ENCODE assay signal across 8 cellular contexts in genomic region chr19:32345261-32346207, GRCh38. TPM values are rescaled to one million over a fixed set of nuclear protein-coding genes. Genes with fewer than 3 reads are reported as not detected.
DNase-seq lines count a peak whose midpoint lies in the region; ATAC-seq and TF ChIP-seq lines count a peak whose summit lies in the region.

Gene ZNF507 (plus strand): TSS chr19:32345610. CDS start chr19:32352831, 7,221 bp downstream.

- peaks cover 22% of the 10 kb centered on the region for H3K4me1 ChIP-seq in GM23248 (ENCODE audit: insufficient read depth)
- H3K4me1 ChIP-seq in Karpas-422 (ENCODE audit: low read length): peaks cover 40% of the 10 kb centered on the region

- H3K4me3 Mint-ChIP-seq in stimulated activated naive CD8-positive, alpha-beta T cell treated with anti-CD3 and anti-CD28 coated beads, Interleukin-15, amount 100 ng/mL, for 72 hours: peak within 1 kb of the TSS; percentile 96 to 98

- peaks cover 22% of the 10 kb centered on the region for H3K4me1 Mint-ChIP-seq in stimulated activated naive CD8-positive, alpha-beta T cell treated with anti-CD3 and anti-CD28 coated beads, Interleukin-15, amount 100 ng/mL, for 72 hours

- H3K4me2 ChIP-seq in GM23248 (ENCODE audit: unreplicated experiment): peak within 1 kb of the TSS; percentile 93
- peak within 1 kb of the TSS; percentile 96 for H3K4me2 ChIP-seq in Karpas-422 (ENCODE audit: low read depth, low read length, poor library complexity, severe bottlenecking)
- peak within 1 kb of the TSS; percentile 91 for H3K4me2 ChIP-seq in neural cell (ENCODE audit: low read length)

- in situ Hi-C loops in GM23248 (cut with MboI): loop anchor here (25.0 kb wide), 1 partner anchor 217 kb away; no protein-coding TSS in a partner anchor

- POLR2A ChIA-PET in RWPE1 (lab: Yijun Ruan, JAX; ENCODE audit: low non-redundant PET): interaction anchor here (0.7 to 1.0 kb wide), 2 partner anchors 221 to 440 kb away, joined by 3 read pairs; no protein-coding TSS in a partner anchor

- 5 to 6% methylated on average over 52 to 71 of the region's 72 CpGs for WGBS in GM23248 (ENCODE audit: low coverage in 1 of 2, low lambda C conversion rate in 2 of 2, missing lambda C conversion rate in 2 of 2), 2 experiments

- peak; percentile 89 for ATAC-seq in stimulated activated naive CD8-positive, alpha-beta T cell treated with anti-CD3 and anti-CD28 coated beads, Interleukin-15, amount 100 ng/mL, for 72 hours

- H3K27ac ChIP-seq in GM23248: peak within 1 kb of the TSS; percentile 41
- H3K27ac ChIP-seq in Karpas-422 (ENCODE audit: low read length): peak within 1 kb of the TSS; percentile 40; the same call in 1 of the 2 replicates
- H3K27ac ChIP-seq in RWPE1: peak within 1 kb of the TSS; percentile 76
- H3K27ac ChIP-seq in neural cell (ENCODE audit: low read length): peak within 1 kb of the TSS; percentile 81

- H3K36me3 ChIP-seq in GM23248 (ENCODE audit: low read depth) (0 out of 2 replicates have a peak, but pooled peaks cover 11% of the 10 kb centered on the region), Karpas-422 (ENCODE audit: insufficient read depth, low read length) (peaks cover 33% of the 10 kb centered on the region; the same call in 1 of the 2 replicates), neural cell (ENCODE audit: insufficient read depth, low read length) (peaks cover 5% of the 10 kb centered on the region)

- TF ChIP-seq CTCF in RWPE1 (conservative IDR thresholded peaks at IDR 0.05; ENCODE audit: low read depth) (0 out of 2 replicates have a peak, but pooled peaks have one; percentile 6), fibroblast of villous mesenchyme (IDR thresholded peaks at IDR 0.05; ENCODE audit: insufficient read depth, low read depth, low read length) (no peak), neural cell (IDR thresholded peaks at IDR 0.05; ENCODE audit: poor library complexity, severe bottlenecking) (peak; percentile 48)

- H2AFZ ChIP-seq in GM23248 (peak within 1 kb of the TSS; percentile 97), Karpas-422 (ENCODE audit: low read length) (peak within 1 kb of the TSS; percentile 89), neural cell (ENCODE audit: low read depth, low read length) (peak within 1 kb of the TSS; percentile 97)

- H3K9me3 Mint-ChIP-seq in stimulated activated naive CD8-positive, alpha-beta T cell treated with anti-CD3 and anti-CD28 coated beads, Interleukin-15, amount 100 ng/mL, for 72 hours: no peaks in the 10 kb centered on the region

- H3K9me2 ChIP-seq in GM23248 (ENCODE audit: insufficient read depth) (no peaks in the 10 kb centered on the region), Karpas-422 (replicated peaks; ENCODE audit: insufficient read depth, low read length) (no peaks in the 10 kb centered on the region), neural cell (ENCODE audit: insufficient read depth, low read length) (no peaks in the 10 kb centered on the region)

- TF ChIP-seq EP300 in neural cell (conservative IDR thresholded peaks at IDR 0.05; ENCODE audit: poor library complexity, severe bottlenecking): peak; percentile 10

- H3K4me3 ChIP-seq in GM23248 (peak within 1 kb of the TSS; percentile 96), Karpas-422 (ENCODE audit: low read length) (peak within 1 kb of the TSS; percentile 87), fibroblast of villous mesenchyme (ENCODE audit: low read depth, low read length) (peak within 1 kb of the TSS; percentile 87), neural cell (ENCODE audit: low read length) (peak within 1 kb of the TSS; percentile 92)

- H4K20me1 ChIP-seq in GM23248 (ENCODE audit: insufficient read depth) (peaks cover 3% of the 10 kb centered on the region; the same call in 1 of the 2 replicates), Karpas-422 (ENCODE audit: insufficient read depth, low read depth, low read length) (no peaks in the 10 kb centered on the region), neural cell (ENCODE audit: insufficient read depth) (no peaks in the 10 kb centered on the region)

- H3K27ac Mint-ChIP-seq in stimulated activated naive CD8-positive, alpha-beta T cell treated with anti-CD3 and anti-CD28 coated beads, Interleukin-15, amount 100 ng/mL, for 72 hours: peak within 1 kb of the TSS; percentile 98 to 99

- no peaks in the 10 kb centered on the region for H3K27me3 Mint-ChIP-seq in stimulated activated naive CD8-positive, alpha-beta T cell treated with anti-CD3 and anti-CD28 coated beads, Interleukin-15, amount 100 ng/mL, for 72 hours

- H3K9me3 ChIP-seq in GM23248 (ENCODE audit: low read depth) (no peaks in the 10 kb centered on the region), Karpas-422 (ENCODE audit: low read length) (no peaks in the 10 kb centered on the region), neural cell (ENCODE audit: low read length) (no peaks in the 10 kb centered on the region)

- no peaks in the 10 kb centered on the region for H3K27me3 ChIP-seq in GM23248 (replicated peaks; ENCODE audit: insufficient read depth)
- H3K27me3 ChIP-seq in Karpas-422 (ENCODE audit: low read length): no peaks in the 10 kb centered on the region
- no peaks in the 10 kb centered on the region for H3K27me3 ChIP-seq in neural cell (ENCODE audit: insufficient read depth, low read depth, low read length)

- H3K79me2 ChIP-seq in GM23248 (ENCODE audit: insufficient read depth) (peaks cover 48% of the 10 kb centered on the region), Karpas-422 (ENCODE audit: low read length) (peaks cover 49% of the 10 kb centered on the region), neural cell (replicated peaks; ENCODE audit: insufficient read depth, low read length) (peaks cover 32% of the 10 kb centered on the region)

- H3K9ac ChIP-seq in GM23248 (peak within 1 kb of the TSS; percentile 92), Karpas-422 (ENCODE audit: low read length) (peak within 1 kb of the TSS; percentile 88), neural cell (ENCODE audit: low read length) (peak within 1 kb of the TSS; percentile 86)

- CTCF ChIA-PET in RWPE1 (lab: Yijun Ruan, JAX): interaction anchor here (0.7 to 1.4 kb wide), 2 partner anchors 27 to 993 kb away, joined by 4 to 6 read pairs; no protein-coding TSS in a partner anchor

- DNase-seq in ELF-1 (ENCODE audit: low read depth, low spot score): peak; percentile 91
- DNase-seq in GM23248: peak; percentile 92
- peak; percentile 94 for DNase-seq in Karpas-422
- peak; percentile 90 for DNase-seq in RWPE1 (ENCODE audit: low spot score)
- DNase-seq in activated effector memory CD4-positive, alpha-beta T cell treated with Interleukin-2 at 50 U/mL for 16 hours: peak; percentile 71
- DNase-seq in fibroblast of villous mesenchyme (ENCODE audit: low read depth): peak; percentile 73
- DNase-seq in stimulated activated naive CD8-positive, alpha-beta T cell treated with anti-CD3 and anti-CD28 coated beads, Interleukin-15, amount 100 ng/mL, for 72 hours: peak; percentile 84

- peak; percentile 25 for TF ChIP-seq RAD21 in neural cell (conservative IDR thresholded peaks at IDR 0.05)

- peaks cover 15% of the 10 kb centered on the region; the same call in 1 of the 2 replicates for H3F3A ChIP-seq in GM23248 (ENCODE audit: insufficient read depth)
- H3F3A ChIP-seq in neural cell (ENCODE audit: insufficient read depth, low read length, poor library complexity, severe bottlenecking): no peaks in the 10 kb centered on the region

TF ChIP-seq in neural cell, 6 proteins besides CTCF, POLR2A, EP300 and RAD21:
- TF ChIP-seq MXI1 (conservative IDR thresholded peaks at IDR 0.05; ENCODE audit: poor library complexity, severe bottlenecking) (peak; percentile 97), EZH2 (IDR thresholded peaks at IDR 0.05; ENCODE audit: borderline replicate concordance, insufficient read depth, low read length, poor library complexity, severe bottlenecking) (no peak), POLR2AphosphoS5 (IDR thresholded peaks at IDR 0.05) (peak; percentile 78), TAF1 (IDR thresholded peaks at IDR 0.05; ENCODE audit: low read depth) (peak; percentile 43), REST (IDR thresholded peaks at IDR 0.05; ENCODE audit: borderline replicate concordance) (no peak), SMC3 (conservative IDR thresholded peaks at IDR 0.05; ENCODE audit: poor library complexity) (peak; percentile 11)
TF ChIP-seq in neural cell: peak in this region for 4.

RNA-seq across cellular contexts. Expression of gene ZNF507, which starts in this region (rescaled TPM):
- 4.9 and 5.2 TPM in 2 replicates for total RNA-seq in GM23248 (2014; rRNA removed; shearing (Covaris generic))
- polyA plus RNA-seq in GM23248 (2016; fragmentation: Nextera tagmentation; extraction: Ambion mirVana) (4.3 and 4.9 TPM in 2 replicates), neural cell (9.9 and 12.4 TPM in 2 replicates)
- total RNA-seq in Karpas-422 (2014; rRNA removed; shearing (Covaris generic); ENCODE audit: low replicate concordance): 11.1 and 14.6 TPM in 2 replicates
- 10.6 and 13.0 TPM in 2 replicates for total RNA-seq in fibroblast of villous mesenchyme
- 29.5 and 38.5 TPM in 2 replicates for polyA minus RNA-seq in neural cell

Comparison
In these comparisons a context has a peak if more than half of its experiments do, and no peak if none do; other contexts are left out.
1. Peak in every context shown above with its lines: DNase-seq, ATAC-seq, H3K4me3 ChIP-seq and H3K27ac ChIP-seq.